23 cellular contexts compared by ENCODE assay signal in genomic region chr7:98982686-98983085, GRCh38.
DNase-seq lines count a peak whose midpoint lies in the region; ATAC-seq and TF ChIP-seq lines count a peak whose summit lies in the region.
"Had no signal": no experiment of that assay in that cellular context is flagged by ENCODE, and none has a peak within 500 bp of the region (broad histone marks: within the 10 kb centered on the region; RNA-seq: fewer than 3 reads in every experiment).

No MANE protein-coding gene starts in this region.

- no CpG with 5 or more reads among the region's 8 CpGs for WGBS in neuronal stem cell (ENCODE audit: extremely low coverage in 2 of 2, insufficient read length in 2 of 2, insufficient replicate concordance in 1 of 2), 2 donors
- WGBS in testis, 2 donors: 91 to 97% methylated on average over 8 of the region's 8 CpGs

- H3K18ac ChIP-seq in neuronal stem cell (ENCODE audit: low read length): no peak overlapping the region

- intact Hi-C loops in testis (cut with DNase I; ENCODE audit: low total_unique reads): no loop called here

- no peak overlapping the region for H3K4me2 ChIP-seq in neuronal stem cell (ENCODE audit: insufficient read depth, low read length, poor library complexity, severe bottlenecking)
- H3K4me2 ChIP-seq: A549; BLaER1 treated with 17β-estradiol and CSF1 and Interleukin-3, amounts not matched to agents 10 nM and 100 nM had no signal

- no peaks in the 10 kb centered on the region for H3K79me1 ChIP-seq in neuronal stem cell (ENCODE audit: low read depth, low read length)

- H2AFZ ChIP-seq in neuronal stem cell (ENCODE audit: low read length): no peak overlapping the region

- H3K9me3 ChIP-seq in neuronal stem cell (replicated peaks in 1 of 2; ENCODE audit: control insufficient read depth in 2 of 2, insufficient read depth in 1 of 2, low read depth in 1 of 2, low read length in 2 of 2): peaks cover 7 to 18% of the 10 kb centered on the region in 2 donors
- no peaks in the 10 kb centered on the region for H3K9me3 ChIP-seq in testis
- H3K9me3 ChIP-seq: A549, BE2C, HAP-1 had no signal

- H3K4me3 ChIP-seq in neuronal stem cell (ENCODE audit: low read length in 2 of 2): no peak overlapping the region
- no peak overlapping the region for H3K4me3 ChIP-seq in testis
- H3K4me3 ChIP-seq: A549; BLaER1 treated with 17β-estradiol and CSF1 and Interleukin-3, amounts not matched to agents 10 nM and 100 nM; GM12878; HAP-1 had no signal

- no peak overlapping the region for H2BK120ac ChIP-seq in neuronal stem cell (ENCODE audit: low read depth, low read length)

- peak overlapping the region; percentile 20 for H3K23ac ChIP-seq in neuronal stem cell (ENCODE audit: low read depth, low read length, poor library complexity)

- no peak overlapping the region for H3K4ac ChIP-seq in neuronal stem cell (ENCODE audit: low read length)

- TF ChIP-seq CTCF in testis (IDR thresholded peaks at IDR 0.05): no peak

- no peak overlapping the region for H2BK5ac ChIP-seq in neuronal stem cell (ENCODE audit: low read length)

- H3K27ac ChIP-seq in neuronal stem cell (replicated peaks; ENCODE audit: low read length): no peak overlapping the region
- H3K27ac ChIP-seq in testis: no peak overlapping the region
- H3K27ac ChIP-seq: A549; BLaER1 treated with 17β-estradiol and CSF1 and Interleukin-3, amounts not matched to agents 10 nM and 100 nM had no signal

- H2BK12ac ChIP-seq in neuronal stem cell (ENCODE audit: low read length): no peak overlapping the region

- no peaks in the 10 kb centered on the region for H3K4me1 ChIP-seq in neuronal stem cell (ENCODE audit: control insufficient read depth in 2 of 2, insufficient read depth in 1 of 2, low read depth in 1 of 2, low read length in 2 of 2)
- H3K4me1 ChIP-seq in testis: no peaks in the 10 kb centered on the region
- H3K4me1 ChIP-seq: A549, BE2C, HAP-1 had no signal

- DNase-seq in activated effector memory CD4-positive, alpha-beta T cell treated with anti-CD3 and anti-CD28 coated beads, Interleukin-2, amount 50 U/mL, for 16 hours: peak; percentile 17
- DNase-seq in activated effector memory CD4-positive, alpha-beta T cell treated with Interleukin-2 at 50 U/mL for 16 hours: no peak
- DNase-seq in neuronal stem cell (ENCODE audit: low spot score) (no peak), testis (peak; percentile 4)
- DNase-seq: 8988T; ACHN; AML-193; BE2C; CD4-positive, alpha-beta T cell; CD8-positive, alpha-beta memory T cell; DMS 273 treated with DMSO at 0.1 percent for 48 hours; DMS79; EL; GDM1; GOT3; HFFc6 had no signal

- peaks cover 55 to 100% of the 10 kb centered on the region in 2 donors for H3K36me3 ChIP-seq in neuronal stem cell (replicated peaks in 1 of 2; ENCODE audit: control insufficient read depth in 2 of 2, insufficient read depth in 2 of 2, low read length in 2 of 2)
- no peaks in the 10 kb centered on the region for H3K36me3 ChIP-seq in testis (ENCODE audit: low read depth, missing control alignments)

- H4K8ac ChIP-seq in neuronal stem cell (ENCODE audit: low read depth, low read length): peak overlapping the region; percentile 21

- no peak overlapping the region for H4K91ac ChIP-seq in neuronal stem cell (ENCODE audit: low read depth, low read length, poor library complexity)

- no peak for ATAC-seq in HG03196 (IDR thresholded peaks at IDR 0.05; ENCODE audit: unreplicated experiment)
- ATAC-seq in GM21723 (IDR thresholded peaks at IDR 0.05; ENCODE audit: unreplicated experiment): no peak
- no peak for ATAC-seq in GM21786 (IDR thresholded peaks at IDR 0.05; ENCODE audit: unreplicated experiment)
- ATAC-seq: A549, GM12878 had no signal

- no peaks in the 10 kb centered on the region for H3K27me3 ChIP-seq in neuronal stem cell (ENCODE audit: control insufficient read depth in 3 of 3, insufficient read depth in 3 of 3, low read depth in 1 of 3, low read length in 3 of 3)
- no peaks in the 10 kb centered on the region for H3K27me3 ChIP-seq in testis
- H3K27me3 ChIP-seq: BE2C; BLaER1 treated with 17β-estradiol and CSF1 and Interleukin-3, amounts not matched to agents 10 nM and 100 nM had no signal

- peak overlapping the region; percentile 15 for H3K9ac ChIP-seq in neuronal stem cell (ENCODE audit: low read depth, low read length, poor library complexity)
- H3K9ac ChIP-seq: BLaER1 treated with 17β-estradiol and CSF1 and Interleukin-3, amounts not matched to agents 10 nM and 100 nM had no signal

- no peak for TF ChIP-seq POLR2A in testis (IDR thresholded peaks at IDR 0.05)

- H3K14ac ChIP-seq in neuronal stem cell (ENCODE audit: low read length): no peak overlapping the region

- no peak overlapping the region for H2AK5ac ChIP-seq in neuronal stem cell (ENCODE audit: low read depth, low read length)

- H2BK15ac ChIP-seq in neuronal stem cell (ENCODE audit: low read length): no peak overlapping the region

Comparison
In these comparisons a context has a peak if more than half of its experiments do, and no peak if none do; other contexts are left out.
1. DNase-seq: peak in activated effector memory CD4-positive, alpha-beta T cell treated with anti-CD3 and anti-CD28 coated beads, Interleukin-2, amount 50 U/mL, for 16 hours (single experiment) and testis (single experiment); none in activated effector memory CD4-positive, alpha-beta T cell treated with Interleukin-2 at 50 U/mL for 16 hours (single experiment) and neuronal stem cell (single experiment).